18 cellular contexts compared by ENCODE assay signal in the genomic region with DNA sequence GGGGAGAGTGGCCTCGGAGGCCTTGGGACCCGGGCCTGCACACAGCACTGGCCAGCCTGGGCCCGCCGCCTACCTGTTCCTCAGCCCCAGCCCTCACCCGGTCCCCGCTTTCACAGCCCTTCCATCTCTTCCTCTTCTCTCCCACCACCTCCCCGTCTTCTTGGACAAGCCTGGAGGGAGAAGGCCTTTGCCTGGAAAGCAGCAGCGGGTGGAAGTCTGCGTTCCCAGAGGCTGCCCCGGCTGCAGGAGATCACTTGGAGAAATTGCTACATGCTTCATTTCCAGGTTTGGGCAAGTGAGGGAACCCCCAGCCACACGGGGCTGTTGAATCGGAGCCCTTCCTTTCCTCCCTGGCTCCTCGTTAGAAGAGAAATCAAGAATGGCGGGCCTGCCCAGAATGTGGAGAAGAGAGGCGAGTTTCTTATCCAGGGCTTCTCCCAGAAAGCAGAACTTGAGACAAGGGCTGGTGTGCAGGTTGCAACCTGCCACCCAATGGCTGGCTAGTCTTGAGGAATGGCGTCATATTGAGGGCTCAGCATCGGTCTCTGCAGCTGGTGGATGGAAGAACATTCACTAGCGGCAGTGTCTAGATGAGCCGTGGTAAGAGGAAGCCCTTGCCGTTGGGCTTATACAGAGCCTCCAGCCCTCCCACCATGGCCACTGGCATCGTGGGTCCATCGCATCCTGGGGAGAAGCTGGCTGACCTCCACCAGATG. TPM values are rescaled to one million over a fixed set of nuclear protein-coding genes. Genes with fewer than 3 reads are reported as not detected.
DNase-seq lines count a peak whose midpoint lies in the region; ATAC-seq, FAIRE-seq and TF ChIP-seq lines count a peak whose summit lies in the region.
"Had no signal": no experiment of that assay in that cellular context is flagged by ENCODE, and none has a peak within 500 bp of the region (broad histone marks: within the 10 kb centered on the region; RNA-seq: fewer than 3 reads in every experiment).

No MANE protein-coding gene starts in this region.

- H3K23ac ChIP-seq in neuronal stem cell (ENCODE audit: low read depth, low read length, poor library complexity): no peak overlapping the region

- H3K27me3 Mint-ChIP-seq in activated CD8-positive, alpha-beta T cell treated with anti-CD3 and anti-CD28 coated beads for 36 hours: peaks cover 5% of the 10 kb centered on the region
- H3K27me3 Mint-ChIP-seq in activated CD8-positive, alpha-beta T cell treated with anti-CD3 and anti-CD28 coated beads, Interleukin-2, amount 10 ng/mL, durations not matched to agents 7 days and 5 days (ENCODE audit: low read depth): peaks cover 31% of the 10 kb centered on the region

- H3K36me3 Mint-ChIP-seq in activated CD8-positive, alpha-beta T cell treated with anti-CD3 and anti-CD28 coated beads for 36 hours (ENCODE audit: low read depth): no peaks in the 10 kb centered on the region
- H3K36me3 Mint-ChIP-seq in activated CD8-positive, alpha-beta T cell treated with anti-CD3 and anti-CD28 coated beads, Interleukin-2, amount 10 ng/mL, durations not matched to agents 7 days and 5 days (ENCODE audit: low read depth): no peaks in the 10 kb centered on the region

- no peak for FAIRE-seq in bronchial epithelial cell (lab: Jason Lieb, UNC)

- WGBS in neuronal stem cell (ENCODE audit: extremely low coverage in 2 of 2, insufficient read length in 2 of 2, insufficient replicate concordance in 1 of 2), 2 donors: no CpG with 5 or more reads among the region's 22 CpGs

- no peak overlapping the region for H2BK12ac ChIP-seq in neuronal stem cell (ENCODE audit: low read length)

- no peaks in the 10 kb centered on the region for H3K79me1 ChIP-seq in neuronal stem cell (ENCODE audit: low read depth, low read length)

- H3K27me3 ChIP-seq in bronchial epithelial cell (ENCODE audit: control insufficient read depth, insufficient read depth, low read length): peaks cover 12% of the 10 kb centered on the region
- H3K27me3 ChIP-seq in neuronal stem cell (ENCODE audit: control insufficient read depth in 3 of 3, insufficient read depth in 3 of 3, low read depth in 1 of 3, low read length in 3 of 3): peaks cover 0 to 17% (median 11%) of the 10 kb centered on the region in 3 experiments

- H4K91ac ChIP-seq in neuronal stem cell (ENCODE audit: low read depth, low read length, poor library complexity): no peak overlapping the region

- H3K9me3 ChIP-seq in neuronal stem cell (replicated peaks in 1 of 2; ENCODE audit: control insufficient read depth in 2 of 2, insufficient read depth in 1 of 2, low read depth in 1 of 2, low read length in 2 of 2): no peaks in the 10 kb centered on the region
- H3K9me3 ChIP-seq: SK-N-SH had no signal

- H2AK5ac ChIP-seq in neuronal stem cell (ENCODE audit: low read depth, low read length): no peak overlapping the region

- peaks cover 5 to 6% of the 10 kb centered on the region in 2 donors for H3K4me1 ChIP-seq in neuronal stem cell (ENCODE audit: control insufficient read depth in 2 of 2, insufficient read depth in 1 of 2, low read depth in 1 of 2, low read length in 2 of 2)

- H3K4me3 ChIP-seq in bronchial epithelial cell (ENCODE audit: low read depth, low read length) (no peak overlapping the region), neuronal stem cell (ENCODE audit: low read length in 2 of 2) (peak overlapping the region in 1 of 2 donors; percentile 68)
- H3K4me3 ChIP-seq: lung had no signal

- peak overlapping the region; percentile 57 for H3K18ac ChIP-seq in neuronal stem cell (ENCODE audit: low read length)

- H2BK5ac ChIP-seq in neuronal stem cell (ENCODE audit: low read length): no peak overlapping the region

- POLR2A ChIA-PET in activated CD8-positive, alpha-beta T cell treated with anti-CD3 and anti-CD28 coated beads for 36 hours (lab: Charles Lee): no interaction called here
- POLR2A ChIA-PET in activated CD8-positive, alpha-beta T cell treated with anti-CD3 and anti-CD28 coated beads, Interleukin-2, amount 10 ng/mL, durations not matched to agents 7 days and 5 days (lab: Charles Lee): no interaction called here

- H3K14ac ChIP-seq in neuronal stem cell (ENCODE audit: low read length): no peak overlapping the region

- in situ Hi-C loops in KBM-7 (cut with MboI; ENCODE audit: low pct_unique_long_range_greater_than_20kb, low sequenced_read_pairs): no loop called here

- H2BK120ac ChIP-seq in neuronal stem cell (ENCODE audit: low read depth, low read length): no peak overlapping the region

- H2BK15ac ChIP-seq in neuronal stem cell (ENCODE audit: low read length): no peak overlapping the region

- H3K36me3 ChIP-seq in bronchial epithelial cell (ENCODE audit: control insufficient read depth, insufficient read depth, low read length) (no peaks in the 10 kb centered on the region), neuronal stem cell (replicated peaks in 1 of 2; ENCODE audit: control insufficient read depth in 2 of 2, insufficient read depth in 2 of 2, low read length in 2 of 2) (peaks cover 0 to 9% of the 10 kb centered on the region in 2 donors)

- peak overlapping the region; percentile 52 for H3K4me2 ChIP-seq in neuronal stem cell (ENCODE audit: insufficient read depth, low read length, poor library complexity, severe bottlenecking)
- H3K4me2 ChIP-seq: SK-N-SH had no signal

- intact Hi-C loops in activated CD8-positive, alpha-beta T cell treated with anti-CD3 and anti-CD28 coated beads for 36 hours (cut with micrococcal nuclease): no loop called here

- no peak for DNase-seq in activated CD8-positive, alpha-beta T cell treated with anti-CD3 and anti-CD28 coated beads for 36 hours
- no peak for DNase-seq in activated CD8-positive, alpha-beta T cell treated with anti-CD3 and anti-CD28 coated beads, Interleukin-2, amount 10 ng/mL, durations not matched to agents 7 days and 5 days
- DNase-seq in KBM-7 (peak; percentile 43), bronchial epithelial cell (ENCODE audit: low read depth) (peak; percentile 5), neuronal stem cell (ENCODE audit: low spot score) (no peak), NCI-H1092 (lab: John Stamatoyannopoulos, UW) (no peak), NCI-H345 (lab: John Stamatoyannopoulos, UW) (no peak), GM19238 (ENCODE audit: insufficient read length, low spot score) (no peak)
- DNase-seq: activated gamma-delta T cell; central memory CD4-positive, alpha-beta T cell; erythroblast; IMR-90; NCI-H2081; NK-92 treated with Interleukin-12 subunit alpha and Interleukin-12 subunit beta, amount 100 ng/mL, for 24 hours; stimulated activated CD4-positive, alpha-beta T cell treated with anti-CD3 and anti-CD28 coated beads, Interleukin-2, amount 100 ng/mL, for 48 hours; stimulated activated naive CD4-positive, alpha-beta T cell had no signal

- CTCF ChIA-PET in activated CD8-positive, alpha-beta T cell treated with anti-CD3 and anti-CD28 coated beads for 36 hours (lab: Charles Lee): no interaction called here
- CTCF ChIA-PET in activated CD8-positive, alpha-beta T cell treated with anti-CD3 and anti-CD28 coated beads, Interleukin-2, amount 10 ng/mL, durations not matched to agents 7 days and 5 days (lab: Charles Lee): no interaction called here

- TF ChIP-seq CTCF in activated CD8-positive, alpha-beta T cell treated with anti-CD3 and anti-CD28 coated beads for 36 hours (IDR thresholded peaks at IDR 0.05): no peak
- TF ChIP-seq CTCF in bronchial epithelial cell (IDR thresholded peaks at IDR 0.05; ENCODE audit: insufficient read depth, low read length, severe bottlenecking): no peak

- H3K27ac ChIP-seq in neuronal stem cell (replicated peaks; ENCODE audit: low read length): no peak overlapping the region

- no peak overlapping the region for H4K8ac ChIP-seq in neuronal stem cell (ENCODE audit: low read depth, low read length)

- ATAC-seq in activated CD8-positive, alpha-beta T cell treated with anti-CD3 and anti-CD28 coated beads for 36 hours: no peak
- ATAC-seq in activated CD8-positive, alpha-beta T cell treated with anti-CD3 and anti-CD28 coated beads, Interleukin-2, amount 10 ng/mL, durations not matched to agents 7 days and 5 days: no peak

- peaks cover 6% of the 10 kb centered on the region for H3K4me1 Mint-ChIP-seq in activated CD8-positive, alpha-beta T cell treated with anti-CD3 and anti-CD28 coated beads for 36 hours (ENCODE audit: low read depth)
- peaks cover 2% of the 10 kb centered on the region for H3K4me1 Mint-ChIP-seq in activated CD8-positive, alpha-beta T cell treated with anti-CD3 and anti-CD28 coated beads, Interleukin-2, amount 10 ng/mL, durations not matched to agents 7 days and 5 days (ENCODE audit: low read depth)

- no peak overlapping the region for H3K4ac ChIP-seq in neuronal stem cell (ENCODE audit: low read length)

- no peaks in the 10 kb centered on the region for H3K9me3 Mint-ChIP-seq in activated CD8-positive, alpha-beta T cell treated with anti-CD3 and anti-CD28 coated beads for 36 hours
- H3K9me3 Mint-ChIP-seq in activated CD8-positive, alpha-beta T cell treated with anti-CD3 and anti-CD28 coated beads, Interleukin-2, amount 10 ng/mL, durations not matched to agents 7 days and 5 days (ENCODE audit: insufficient read depth): no peaks in the 10 kb centered on the region

- peak overlapping the region; percentile 19 for H3K4me3 Mint-ChIP-seq in activated CD8-positive, alpha-beta T cell treated with anti-CD3 and anti-CD28 coated beads for 36 hours
- H3K4me3 Mint-ChIP-seq in activated CD8-positive, alpha-beta T cell treated with anti-CD3 and anti-CD28 coated beads, Interleukin-2, amount 10 ng/mL, durations not matched to agents 7 days and 5 days: no peak overlapping the region

- H3K27ac Mint-ChIP-seq in activated CD8-positive, alpha-beta T cell treated with anti-CD3 and anti-CD28 coated beads for 36 hours: no peak overlapping the region
- no peak overlapping the region for H3K27ac Mint-ChIP-seq in activated CD8-positive, alpha-beta T cell treated with anti-CD3 and anti-CD28 coated beads, Interleukin-2, amount 10 ng/mL, durations not matched to agents 7 days and 5 days

- H2AFZ ChIP-seq in neuronal stem cell (ENCODE audit: low read length): peak overlapping the region; percentile 68

- H3K9ac ChIP-seq in neuronal stem cell (ENCODE audit: low read depth, low read length, poor library complexity): no peak overlapping the region
- H3K9ac ChIP-seq: SK-N-SH had no signal

RNA-seq across cellular contexts. Expression of a gene that starts 1.2 kb away (rescaled TPM):
- total RNA-seq in activated CD8-positive, alpha-beta T cell treated with anti-CD3 and anti-CD28 coated beads for 36 hours: 1 to 10 TPM; 1.4 to 2.6 TPM
- total RNA-seq in activated CD8-positive, alpha-beta T cell treated with anti-CD3 and anti-CD28 coated beads, Interleukin-2, amount 10 ng/mL, durations not matched to agents 7 days and 5 days: under 1 TPM; 0.10 to 0.16 TPM
- total RNA-seq in bronchial epithelial cell: under 0.01 TPM in 2 replicates
- 13.1 TPM for polyA plus RNA-seq in neuronal stem cell (2013, experiment 1 of 2)
- polyA plus RNA-seq in neuronal stem cell (2013, experiment 2 of 2): 12.8 TPM

RNA-seq across cellular contexts. Expression of a gene that starts 37.1 kb away (rescaled TPM):
- 100 to 1,000 TPM; 152 to 153 TPM for total RNA-seq in activated CD8-positive, alpha-beta T cell treated with anti-CD3 and anti-CD28 coated beads for 36 hours
- total RNA-seq in activated CD8-positive, alpha-beta T cell treated with anti-CD3 and anti-CD28 coated beads, Interleukin-2, amount 10 ng/mL, durations not matched to agents 7 days and 5 days: 100 to 1,000 TPM; 182 to 190 TPM
- 126 and 136 TPM in 2 replicates for total RNA-seq in bronchial epithelial cell
- 194 TPM for polyA plus RNA-seq in neuronal stem cell (2013, experiment 1 of 2)
- 190 TPM for polyA plus RNA-seq in neuronal stem cell (2013, experiment 2 of 2)

RNA-seq across cellular contexts. Expression of a gene that starts 37.4 kb away (rescaled TPM):
- total RNA-seq in activated CD8-positive, alpha-beta T cell treated with anti-CD3 and anti-CD28 coated beads for 36 hours: 10 to 100 TPM; 54.3 to 56.9 TPM
- total RNA-seq in activated CD8-positive, alpha-beta T cell treated with anti-CD3 and anti-CD28 coated beads, Interleukin-2, amount 10 ng/mL, durations not matched to agents 7 days and 5 days: 10 to 100 TPM; 63.2 to 66.9 TPM
- 26.3 and 27.7 TPM in 2 replicates for total RNA-seq in bronchial epithelial cell
- polyA plus RNA-seq in neuronal stem cell (2013, experiment 1 of 2): 43.4 TPM
- 43.1 TPM for polyA plus RNA-seq in neuronal stem cell (2013, experiment 2 of 2)

RNA-seq across cellular contexts. Expression of a gene that starts 50.8 kb away (rescaled TPM):
- total RNA-seq in activated CD8-positive, alpha-beta T cell treated with anti-CD3 and anti-CD28 coated beads for 36 hours: under 1 TPM in 1 of 2 experiments, not detected in 1; 0.09 TPM
- not detected for total RNA-seq in activated CD8-positive, alpha-beta T cell treated with anti-CD3 and anti-CD28 coated beads, Interleukin-2, amount 10 ng/mL, durations not matched to agents 7 days and 5 days
- under 0.01 and 0.26 TPM in 2 replicates for total RNA-seq in bronchial epithelial cell
- polyA plus RNA-seq in neuronal stem cell (2013, experiment 1 of 2): not detected
- not detected for polyA plus RNA-seq in neuronal stem cell (2013, experiment 2 of 2)

RNA-seq across cellular contexts. Expression of a gene that starts 54.4 kb away (rescaled TPM):
- 1 to 10 TPM; 2.1 to 2.2 TPM for total RNA-seq in activated CD8-positive, alpha-beta T cell treated with anti-CD3 and anti-CD28 coated beads for 36 hours
- total RNA-seq in activated CD8-positive, alpha-beta T cell treated with anti-CD3 and anti-CD28 coated beads, Interleukin-2, amount 10 ng/mL, durations not matched to agents 7 days and 5 days: 1 to 10 TPM; 7.1 to 7.5 TPM
- total RNA-seq in bronchial epithelial cell: 0.26 and 1.4 TPM in 2 replicates
- 1.6 TPM for polyA plus RNA-seq in neuronal stem cell (2013, experiment 1 of 2)
- 1.7 TPM for polyA plus RNA-seq in neuronal stem cell (2013, experiment 2 of 2)

Comparison
In these comparisons a context has a peak if more than half of its experiments do, and no peak if none do; other contexts are left out.
1. DNase-seq: peak in KBM-7 (single experiment) and bronchial epithelial cell (single experiment); none in activated CD8-positive, alpha-beta T cell treated with anti-CD3 and anti-CD28 coated beads for 36 hours (single experiment), activated CD8-positive, alpha-beta T cell treated with anti-CD3 and anti-CD28 coated beads, Interleukin-2, amount 10 ng/mL, durations not matched to agents 7 days and 5 days (single experiment), neuronal stem cell (single experiment), NCI-H1092 (single experiment), NCI-H345 (single experiment) and GM19238 (single experiment).